1 cellular context compared by ENCODE assay signal in the genomic region with DNA sequence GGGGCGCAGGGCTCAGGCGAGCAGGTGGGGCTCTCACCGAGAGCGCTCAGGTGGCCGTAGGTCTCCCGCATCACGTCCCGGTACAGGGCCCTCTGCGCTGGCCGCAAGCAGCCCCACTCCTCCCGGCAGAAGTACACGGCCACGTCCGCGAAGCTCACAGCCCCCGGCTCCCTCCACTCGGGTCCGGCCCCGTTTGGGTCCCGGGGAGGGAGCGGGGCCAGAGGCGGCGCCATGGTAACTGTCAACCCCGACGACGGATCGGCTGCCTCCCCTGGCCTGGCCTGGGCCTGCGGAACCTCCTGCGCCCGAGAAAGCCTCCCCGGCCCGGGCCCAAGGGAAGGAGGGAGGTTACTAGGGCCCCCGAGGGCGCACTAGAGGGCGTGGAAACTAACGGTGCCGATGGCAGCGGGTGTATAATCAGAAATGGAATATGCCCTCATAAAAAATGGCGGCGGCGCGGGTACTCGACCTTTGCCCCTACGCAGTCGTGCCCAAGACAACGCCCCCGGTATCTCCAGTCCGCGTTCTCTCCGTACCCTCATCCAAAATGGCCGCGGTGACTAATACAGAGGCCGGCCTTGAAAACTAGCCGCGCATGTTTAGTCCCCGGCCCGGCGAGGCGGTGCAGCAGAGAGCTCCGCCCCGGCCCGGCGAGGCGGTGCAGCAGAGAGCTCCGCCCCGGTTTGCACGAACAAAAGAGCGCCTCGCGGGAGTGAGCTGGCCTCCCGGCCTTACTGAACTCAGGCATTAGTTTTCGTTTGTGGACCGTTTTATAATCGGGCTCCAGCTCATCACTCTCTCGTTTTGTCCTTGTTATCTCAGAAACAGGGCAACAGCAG.
A peak's percentile ranks its signal among the peaks of the same experiment; 100 is the strongest.
TF ChIP-seq lines count a peak whose summit lies in the region.

Gene ZNF764 (minus strand): TSS at position 425 of the 839 bp plus-strand sequence. CDS start 192 bp downstream, at position 233.

TF ChIP-seq in HepG2, 621 proteins besides CTCF, POLR2A, EP300 and RAD21 (continued from another document and continues in another):
- no peak for TF ChIP-seq HNF1A (IDR thresholded peaks at IDR 0.05; ENCODE audit: low read depth)
- TF ChIP-seq HNF1A (CRISPR knock-in tag; IDR thresholded peaks at IDR 0.05; ENCODE audit: borderline replicate concordance): peak; percentile 65; the same call in 1 of the 2 replicates
- TF ChIP-seq SMARCC2 (IDR thresholded peaks at IDR 0.05): no peak
- no peak for TF ChIP-seq DDIT3 (CRISPR knock-in tag; IDR thresholded peaks at IDR 0.05)
- TF ChIP-seq ZNF746 (CRISPR knock-in tag; IDR thresholded peaks at IDR 0.05): peak; percentile 91
- TF ChIP-seq ATF5 (CRISPR knock-in tag; IDR thresholded peaks at IDR 0.05; ENCODE audit: low read depth): peak; percentile 82; the same call in 1 of the 2 replicates
- peak; percentile 90 for TF ChIP-seq ZNF687 (CRISPR knock-in tag; IDR thresholded peaks at IDR 0.05)
- TF ChIP-seq, protein P1, sequence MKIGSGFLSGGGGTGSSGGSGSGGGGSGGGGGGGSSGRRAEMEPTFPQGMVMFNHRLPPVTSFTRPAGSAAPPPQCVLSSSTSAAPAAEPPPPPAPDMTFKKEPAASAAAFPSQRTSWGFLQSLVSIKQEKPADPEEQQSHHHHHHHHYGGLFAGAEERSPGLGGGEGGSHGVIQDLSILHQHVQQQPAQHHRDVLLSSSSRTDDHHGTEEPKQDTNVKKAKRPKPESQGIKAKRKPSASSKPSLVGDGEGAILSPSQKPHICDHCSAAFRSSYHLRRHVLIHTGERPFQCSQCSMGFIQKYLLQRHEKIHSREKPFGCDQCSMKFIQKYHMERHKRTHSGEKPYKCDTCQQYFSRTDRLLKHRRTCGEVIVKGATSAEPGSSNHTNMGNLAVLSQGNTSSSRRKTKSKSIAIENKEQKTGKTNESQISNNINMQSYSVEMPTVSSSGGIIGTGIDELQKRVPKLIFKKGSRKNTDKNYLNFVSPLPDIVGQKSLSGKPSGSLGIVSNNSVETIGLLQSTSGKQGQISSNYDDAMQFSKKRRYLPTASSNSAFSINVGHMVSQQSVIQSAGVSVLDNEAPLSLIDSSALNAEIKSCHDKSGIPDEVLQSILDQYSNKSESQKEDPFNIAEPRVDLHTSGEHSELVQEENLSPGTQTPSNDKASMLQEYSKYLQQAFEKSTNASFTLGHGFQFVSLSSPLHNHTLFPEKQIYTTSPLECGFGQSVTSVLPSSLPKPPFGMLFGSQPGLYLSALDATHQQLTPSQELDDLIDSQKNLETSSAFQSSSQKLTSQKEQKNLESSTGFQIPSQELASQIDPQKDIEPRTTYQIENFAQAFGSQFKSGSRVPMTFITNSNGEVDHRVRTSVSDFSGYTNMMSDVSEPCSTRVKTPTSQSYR (CRISPR knock-in tag; IDR thresholded peaks at IDR 0.05; ENCODE audit: borderline replicate concordance): peak; percentile 34; the same call in 1 of the 2 replicates
- no peak for TF ChIP-seq JARID2 (CRISPR knock-in tag; IDR thresholded peaks at IDR 0.05; ENCODE audit: insufficient replicate concordance)
- TF ChIP-seq ZNF558 (CRISPR knock-in tag; IDR thresholded peaks at IDR 0.05; ENCODE audit: borderline replicate concordance): peak; percentile 95
- TF ChIP-seq ZNF276 (CRISPR knock-in tag; IDR thresholded peaks at IDR 0.05; ENCODE audit: low read depth): no peak
- no peak for TF ChIP-seq DPF2 (CRISPR knock-in tag; IDR thresholded peaks at IDR 0.05; ENCODE audit: borderline replicate concordance, low read depth)
- peak; percentile 86; the same call in 1 of the 2 replicates for TF ChIP-seq DNMT3B (CRISPR knock-in tag; conservative IDR thresholded peaks at IDR 0.05)
- no peak for TF ChIP-seq U2AF1 (optimal IDR thresholded peaks at IDR 0.05; ENCODE audit: low read depth, low read length)
- no peak for TF ChIP-seq ZNF672 (CRISPR knock-in tag; IDR thresholded peaks at IDR 0.05)
- peak; percentile 55 for TF ChIP-seq ZNF878 (CRISPR knock-in tag; IDR thresholded peaks at IDR 0.05)
- TF ChIP-seq FOXC1 (CRISPR knock-in tag; IDR thresholded peaks at IDR 0.05; ENCODE audit: borderline replicate concordance): peak; percentile 87
- no peak for TF ChIP-seq SAFB2 (CRISPR knock-in tag; IDR thresholded peaks at IDR 0.05; ENCODE audit: borderline replicate concordance, low read depth)
- TF ChIP-seq ZNF142 (CRISPR knock-in tag; IDR thresholded peaks at IDR 0.05): no peak
- 0 out of 2 replicates have a peak, but pooled peaks have one; percentile 29 for TF ChIP-seq MATR3 (CRISPR knock-in tag; IDR thresholded peaks at IDR 0.05)
- TF ChIP-seq RNF2 (conservative IDR thresholded peaks at IDR 0.05; ENCODE audit: low read depth): no peak; the same call in 1 of the 2 replicates
- TF ChIP-seq CHCHD3 (CRISPR knock-in tag; IDR thresholded peaks at IDR 0.05): no peak
- no peak; the same call in 1 of the 2 replicates for TF ChIP-seq NR1H2 (CRISPR knock-in tag; IDR thresholded peaks at IDR 0.05; ENCODE audit: borderline replicate concordance, low read depth)
- TF ChIP-seq ZNF230 (CRISPR knock-in tag; IDR thresholded peaks at IDR 0.05): peak; percentile 87
- TF ChIP-seq REXO4 (CRISPR knock-in tag; IDR thresholded peaks at IDR 0.05; ENCODE audit: borderline replicate concordance): no peak; the same call in 1 of the 2 replicates
- peak; percentile 98 for TF ChIP-seq ZFX (CRISPR knock-in tag; IDR thresholded peaks at IDR 0.05; ENCODE audit: low read depth)
- no peak for TF ChIP-seq CENPX (CRISPR knock-in tag; IDR thresholded peaks at IDR 0.05)
- TF ChIP-seq ZNF362 (CRISPR knock-in tag; IDR thresholded peaks at IDR 0.05; ENCODE audit: borderline replicate concordance): peak; percentile 14; the same call in 1 of the 2 replicates
- no peak; the same call in 1 of the 2 replicates for TF ChIP-seq RELA (CRISPR knock-in tag; IDR thresholded peaks at IDR 0.05)
